Comparison of ENCODE assay signal across 1 cellular context in the genomic region with DNA sequence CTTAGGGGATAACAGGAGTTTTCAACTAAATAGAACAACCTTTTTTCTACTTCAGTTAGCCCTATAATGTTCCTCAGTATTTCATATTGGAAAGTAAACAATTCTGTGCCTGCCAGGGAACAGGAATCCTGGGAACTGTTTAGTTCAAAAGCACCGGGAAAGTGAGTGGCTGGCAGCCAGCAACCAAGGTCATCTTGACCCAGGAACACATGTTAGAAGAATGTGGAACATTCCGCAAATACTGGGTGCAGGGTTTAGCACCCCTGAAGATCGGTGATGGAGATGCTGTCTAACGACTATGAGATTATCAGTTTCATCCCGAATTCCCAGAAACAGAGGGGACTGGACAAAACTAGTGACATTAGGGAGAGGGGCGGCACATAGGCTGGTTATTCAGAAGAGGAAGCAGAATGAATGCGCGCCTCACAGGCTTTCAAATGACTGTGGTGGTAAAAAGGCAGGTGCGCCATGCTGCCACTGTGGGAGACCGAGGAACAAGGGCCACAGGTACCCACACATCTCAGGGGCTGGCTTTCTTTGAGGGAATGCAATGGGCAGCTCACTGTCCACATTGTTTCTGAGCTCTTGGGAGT.
TF ChIP-seq lines count a peak whose summit lies in the region.

No MANE protein-coding gene starts in this region.

TF ChIP-seq in HepG2, 621 proteins besides CTCF, POLR2A, EP300 and RAD21 (continued from another document):
- no peak for TF ChIP-seq DMAP1 (CRISPR knock-in tag; IDR thresholded peaks at IDR 0.05)
- TF ChIP-seq CBX1 (IDR thresholded peaks at IDR 0.05; ENCODE audit: low read depth) = no peak
- TF ChIP-seq FOXO1 (CRISPR knock-in tag; IDR thresholded peaks at IDR 0.05) = peak; percentile 12; the same call in 1 of the 2 replicates
- peak; percentile 73 for TF ChIP-seq TEAD3 (CRISPR knock-in tag; optimal IDR thresholded peaks at IDR 0.05; ENCODE audit: borderline replicate concordance)
- TF ChIP-seq ZNF607 (CRISPR knock-in tag; IDR thresholded peaks at IDR 0.05; ENCODE audit: borderline replicate concordance) = peak; percentile 33; the same call in 1 of the 2 replicates
- peak; percentile 84 for TF ChIP-seq ZBTB38 (CRISPR knock-in tag; IDR thresholded peaks at IDR 0.05)
- no peak for TF ChIP-seq ZNF512B (CRISPR knock-in tag; IDR thresholded peaks at IDR 0.05; ENCODE audit: borderline replicate concordance)
- no peak for TF ChIP-seq REL (CRISPR knock-in tag; conservative IDR thresholded peaks at IDR 0.05)
- peak; percentile 34; the same call in 1 of the 2 replicates for TF ChIP-seq PHF21A (CRISPR knock-in tag; IDR thresholded peaks at IDR 0.05)
- no peak for TF ChIP-seq SAFB2 (CRISPR knock-in tag; IDR thresholded peaks at IDR 0.05; ENCODE audit: borderline replicate concordance, low read depth)
- peak; percentile 31; the same call in 1 of the 2 replicates for TF ChIP-seq SAP130 (CRISPR knock-in tag; IDR thresholded peaks at IDR 0.05; ENCODE audit: low read depth)
- TF ChIP-seq NFIC (IDR thresholded peaks at IDR 0.05; ENCODE audit: low read length) = no peak
- TF ChIP-seq ZKSCAN8 (CRISPR knock-in tag; IDR thresholded peaks at IDR 0.05; ENCODE audit: borderline replicate concordance) = no peak
- no peak for TF ChIP-seq ZSCAN29 (CRISPR knock-in tag; conservative IDR thresholded peaks at IDR 0.05)
- peak; percentile 70 for TF ChIP-seq HOMEZ (CRISPR knock-in tag; IDR thresholded peaks at IDR 0.05; ENCODE audit: low read depth)
